In genomic region chr22:36144886-36145541, GRCh38 we compare ENCODE assay signal across 8 cellular contexts. TPM values are rescaled to one million over a fixed set of nuclear protein-coding genes. Genes with fewer than 3 reads are reported as not detected.
DNase-seq lines count a peak whose midpoint lies in the region; ATAC-seq and TF ChIP-seq lines count a peak whose summit lies in the region.

No MANE protein-coding gene starts in this region.

- H3K36me3 Mint-ChIP-seq in activated T-helper 17 cell treated with anti-CD3 and anti-CD28 coated beads, Interleukin-2, amount 50 U/mL, for 72 hours (ENCODE audit: low read depth): peaks cover 100% of the 10 kb centered on the region

- no peak for TF ChIP-seq POLR2A in gastroesophageal sphincter (IDR thresholded peaks at IDR 0.05)

- H3K9me3 Mint-ChIP-seq in activated T-helper 17 cell treated with anti-CD3 and anti-CD28 coated beads, Interleukin-2, amount 50 U/mL, for 72 hours: no peaks in the 10 kb centered on the region

- no peaks in the 10 kb centered on the region for H3K27me3 Mint-ChIP-seq in activated T-helper 17 cell treated with anti-CD3 and anti-CD28 coated beads, Interleukin-2, amount 50 U/mL, for 72 hours

- ATAC-seq in activated T-helper 17 cell treated with anti-CD3 and anti-CD28 coated beads, Interleukin-2, amount 50 U/mL, for 72 hours (replicated peaks): peak; percentile 56
- ATAC-seq in gastroesophageal sphincter: peak; percentile 81
- no peak for ATAC-seq in GM18511 (IDR thresholded peaks at IDR 0.05; ENCODE audit: unreplicated experiment)
- ATAC-seq in HG03025 (IDR thresholded peaks at IDR 0.05; ENCODE audit: low FRiP score, unreplicated experiment): no peak

- H3K4me3 ChIP-seq in AG04449 (ENCODE audit: low read depth, low read length) (no peak overlapping the region), gastroesophageal sphincter (no peak overlapping the region)

- peaks cover 14% of the 10 kb centered on the region for H3K4me1 Mint-ChIP-seq in activated T-helper 17 cell treated with anti-CD3 and anti-CD28 coated beads, Interleukin-2, amount 50 U/mL, for 72 hours

- CTCF ChIA-PET in AG04449 (lab: Yijun Ruan, JAX): interaction anchor here (0.7 to 10.8 kb wide), 18 partner anchors 8 to 343 kb away, joined by 3 to 162 read pairs (median 4); partner anchors contain the start of gene APOL3

- H3K9me3 ChIP-seq in gastroesophageal sphincter: no peaks in the 10 kb centered on the region

- POLR2A ChIA-PET in AG04449 (lab: Yijun Ruan, JAX): no interaction called here

- 40 to 45% methylated on average over 2 to 5 of the region's 12 CpGs for WGBS in gastroesophageal sphincter (ENCODE audit: low coverage in 1 of 2), 2 donors

- H3K27ac Mint-ChIP-seq in activated T-helper 17 cell treated with anti-CD3 and anti-CD28 coated beads, Interleukin-2, amount 50 U/mL, for 72 hours: peak overlapping the region; percentile 76

- H3K27me3 ChIP-seq in gastroesophageal sphincter: no peaks in the 10 kb centered on the region

- H3K4me3 Mint-ChIP-seq in activated T-helper 17 cell treated with anti-CD3 and anti-CD28 coated beads, Interleukin-2, amount 50 U/mL, for 72 hours: no peak overlapping the region

- peak overlapping the region in 3 of 4 donors; percentile 12 to 44 (median 27) for H3K27ac ChIP-seq in gastroesophageal sphincter

- peak; percentile 72 for TF ChIP-seq CTCF in AG04449 (IDR thresholded peaks at IDR 0.05; ENCODE audit: insufficient read depth, low read length, missing control alignments)
- TF ChIP-seq CTCF in gastroesophageal sphincter (IDR thresholded peaks at IDR 0.05): peak; percentile 77 to 86 (median 82)

- DNase-seq in AG04449 (ENCODE audit: low read depth, low spot score) (no peak), G401 (ENCODE audit: low spot score) (peak; percentile 67), NCI-H1694 treated with DMSO at 0.1 percent for 48 hours (lab: John Stamatoyannopoulos, UW) (peak; percentile 16), occipital lobe (lab: John Stamatoyannopoulos, UW) (peak; percentile 20)

- TF ChIP-seq EP300 in gastroesophageal sphincter (IDR thresholded peaks at IDR 0.05): no peak

- H3K36me3 ChIP-seq in gastroesophageal sphincter: peaks cover 0 to 76% of the 10 kb centered on the region in 2 donors

- in situ Hi-C loops in G401 (cut with HindIII; ENCODE audit: low sequenced_read_pairs): no loop called here

- H3K4me1 ChIP-seq in gastroesophageal sphincter: peaks cover 0 to 46% (median 11%) of the 10 kb centered on the region in 3 donors

RNA-seq across cellular contexts. Expression of gene APOL3, which starts 15.5 kb away (rescaled TPM):
- not detected in 2 replicates for total RNA-seq in G401 (2014; rRNA removed; shearing (Covaris generic))
- total RNA-seq in activated T-helper 17 cell treated with anti-CD3 and anti-CD28 coated beads, Interleukin-2, amount 50 U/mL, for 72 hours: 100 to 1,000 TPM in 1 of 2 donors, 10 to 100 TPM in 1; 99.3 to 118 TPM
- total RNA-seq in gastroesophageal sphincter (10 to 100 TPM; 35.5 to 80.5 (median 41.6) TPM), occipital lobe (2.5 TPM)

RNA-seq across cellular contexts. Expression of gene APOL4, which starts 56.6 kb away (rescaled TPM):
- not detected in 2 replicates for total RNA-seq in G401 (2014; rRNA removed; shearing (Covaris generic))
- 1 to 10 TPM in 1 of 2 donors, under 1 TPM in 1; 0.56 to 1.2 TPM for total RNA-seq in activated T-helper 17 cell treated with anti-CD3 and anti-CD28 coated beads, Interleukin-2, amount 50 U/mL, for 72 hours
- total RNA-seq in gastroesophageal sphincter (10 to 100 TPM in 1 of 4 donors, 1 to 10 TPM in 3; 1.1 to 18.8 (median 5.4) TPM), occipital lobe (10.5 TPM)

Comparison
In these comparisons a context has a peak if more than half of its experiments do, and no peak if none do; other contexts are left out.
1. ATAC-seq: peak in activated T-helper 17 cell treated with anti-CD3 and anti-CD28 coated beads, Interleukin-2, amount 50 U/mL, for 72 hours (single experiment) and gastroesophageal sphincter (single experiment); none in GM18511 (single experiment) and HG03025 (single experiment).
2. RNA of gene APOL3, which starts 15.5 kb away (total RNA-seq): 99.3 to 118 TPM in activated T-helper 17 cell treated with anti-CD3 and anti-CD28 coated beads, Interleukin-2, amount 50 U/mL, for 72 hours and 35.5 to 80.5 TPM in gastroesophageal sphincter; 2.5 TPM in occipital lobe (single experiment) and not detected in G401; every median in the first group is over 10 times any median in the second.